In genomic region chr17:68108313-68109000, GRCh38 we compare ENCODE assay signal across 34 cellular contexts.
"Had no signal": no experiment of that assay in that cellular context is flagged by ENCODE, and none has a peak within 500 bp of the region (broad histone marks: within the 10 kb centered on the region; RNA-seq: fewer than 3 reads in every experiment).

No MANE protein-coding gene starts in this region.

- H3K27ac ChIP-seq: adrenal gland, body of pancreas, brain microvascular endothelial cell, breast epithelium, VCaP had no signal

- H3K27me3 Mint-ChIP-seq: activated B cell treated with CpG ODN at 0.5 μM for 24 hours; activated CD4-positive, alpha-beta memory T cell treated with anti-CD3 and anti-CD28 coated beads for 36 hours; activated CD4-positive, alpha-beta T cell treated with anti-CD3 and anti-CD28 coated beads, Interleukin-2, amount 10 ng/mL, durations not matched to agents 24 days and 14 days; activated CD8-positive, alpha-beta T cell treated with anti-CD3 and anti-CD28 coated beads for 36 hours; activated naive CD8-positive, alpha-beta T cell treated with anti-CD3 and anti-CD28 coated beads for 36 hours; activated T-helper 17 cell treated with anti-CD3 and anti-CD28 coated beads, Interleukin-2, amount 50 U/mL, for 72 hours had no signal

- H3K9me3 ChIP-seq: adrenal gland, body of pancreas, breast epithelium had no signal

- H3K36me3 ChIP-seq: brain microvascular endothelial cell, breast epithelium had no signal

- H3K27ac Mint-ChIP-seq: activated B cell treated with CpG ODN at 0.5 μM for 24 hours; activated CD4-positive, alpha-beta memory T cell treated with anti-CD3 and anti-CD28 coated beads for 36 hours; activated CD4-positive, alpha-beta T cell treated with anti-CD3 and anti-CD28 coated beads, Interleukin-2, amount 10 ng/mL, durations not matched to agents 24 days and 14 days; activated CD8-positive, alpha-beta T cell treated with anti-CD3 and anti-CD28 coated beads for 36 hours; activated naive CD4-positive, alpha-beta T cell treated with anti-CD3 and anti-CD28 coated beads for 36 hours; activated naive CD4-positive, alpha-beta T cell treated with anti-CD3 and anti-CD28 coated beads, Interleukin-2, amount 50 U/mL, for 72 hours; activated naive CD8-positive, alpha-beta T cell treated with anti-CD3 and anti-CD28 coated beads for 36 hours; activated T-cell treated with anti-CD3 and anti-CD28 coated beads, Interleukin-2, amount 50 U/mL, for 72 hours; activated T-helper 1 cell treated with anti-CD3 and anti-CD28 coated beads, Interleukin-12 subunit alpha, Interleukin-12 subunit beta, Interleukin-2, Interleukin-4 antibody, amounts not matched to agents 30 ng/mL and 10 ng/mL and 1 ng/mL, durations not matched to agents 14 hours and 24 hours and 36 hours; activated T-helper 17 cell treated with anti-CD3 and anti-CD28 coated beads, Interleukin-2, amount 50 U/mL, for 72 hours; T-helper 2 cell treated with Interferon-gamma antibody and Interleukin-4, amounts not matched to agents 5 μg/mL and 100 μg/mL, for 36 hours had no signal

- H3K4me3 Mint-ChIP-seq: activated B cell treated with CpG ODN at 0.5 μM for 24 hours; activated CD4-positive, alpha-beta memory T cell treated with anti-CD3 and anti-CD28 coated beads for 36 hours; activated CD4-positive, alpha-beta T cell treated with anti-CD3 and anti-CD28 coated beads, Interleukin-2, amount 10 ng/mL, durations not matched to agents 24 days and 14 days; activated CD8-positive, alpha-beta T cell treated with anti-CD3 and anti-CD28 coated beads for 36 hours; activated naive CD4-positive, alpha-beta T cell treated with anti-CD3 and anti-CD28 coated beads for 36 hours; activated naive CD8-positive, alpha-beta T cell treated with anti-CD3 and anti-CD28 coated beads for 36 hours; activated T-cell treated with anti-CD3 and anti-CD28 coated beads, Interleukin-2, amount 50 U/mL, for 4 hours; activated T-cell treated with anti-CD3 and anti-CD28 coated beads, Interleukin-2, amount 50 U/mL, for 72 hours; activated T-helper 1 cell treated with anti-CD3 and anti-CD28 coated beads, Interleukin-12 subunit alpha, Interleukin-12 subunit beta, Interleukin-2, Interleukin-4 antibody, amounts not matched to agents 30 ng/mL and 10 ng/mL and 1 ng/mL, durations not matched to agents 14 hours and 24 hours and 36 hours; activated T-helper 17 cell treated with anti-CD3 and anti-CD28 coated beads, Interleukin-2, amount 50 U/mL, for 72 hours; T-helper 2 cell treated with Interferon-gamma antibody and Interleukin-4, amounts not matched to agents 5 μg/mL and 100 μg/mL, for 36 hours had no signal

- ATAC-seq: activated CD8-positive, alpha-beta T cell treated with anti-CD3 and anti-CD28 coated beads for 36 hours; activated naive CD4-positive, alpha-beta T cell treated with anti-CD3 and anti-CD28 coated beads, Interleukin-2, amount 50 U/mL, for 72 hours; activated T-cell treated with anti-CD3 and anti-CD28 coated beads, Interleukin-2, amount 50 U/mL, for 4 hours; activated T-cell treated with anti-CD3 and anti-CD28 coated beads, Interleukin-2, amount 50 U/mL, for 72 hours; activated T-helper 17 cell treated with anti-CD3 and anti-CD28 coated beads, Interleukin-2, amount 50 U/mL, for 72 hours; body of pancreas had no signal

- H3K4me3 ChIP-seq: adrenal gland, body of pancreas, breast epithelium had no signal

- H3K9me3 Mint-ChIP-seq: activated B cell treated with CpG ODN at 0.5 μM for 24 hours; activated CD4-positive, alpha-beta memory T cell treated with anti-CD3 and anti-CD28 coated beads for 36 hours; activated T-cell treated with anti-CD3 and anti-CD28 coated beads, Interleukin-2, amount 50 U/mL, for 72 hours; activated T-helper 17 cell treated with anti-CD3 and anti-CD28 coated beads, Interleukin-2, amount 50 U/mL, for 72 hours had no signal

- FAIRE-seq: astrocyte, colon, TTC549 had no signal

- DNase-seq: activated B cell treated with CpG ODN at 0.5 μM for 24 hours; activated CD4-positive, alpha-beta memory T cell treated with anti-CD3 and anti-CD28 coated beads for 36 hours; activated CD4-positive, alpha-beta T cell treated with anti-CD3 and anti-CD28 coated beads for 4 hours; activated CD4-positive, alpha-beta T cell treated with anti-CD3 and anti-CD28 coated beads, Interleukin-2, amount 10 ng/mL, durations not matched to agents 24 days and 14 days; activated CD4-positive, CD25-positive, alpha-beta regulatory T cell treated with anti-CD3 and anti-CD28 coated beads, Interleukin-2, amount 50 U/mL, for 72 hours; activated CD8-positive, alpha-beta memory T cell treated with anti-CD3 and anti-CD28 coated beads, Interleukin-2, amount 50 U/mL, for 4 hours; activated CD8-positive, alpha-beta T cell treated with anti-CD3 and anti-CD28 coated beads for 36 hours; activated effector memory CD4-positive, alpha-beta T cell treated with anti-CD3 and anti-CD28 coated beads, Interleukin-2, amount 50 U/mL, for 16 hours; activated gamma-delta T cell treated with Interleukin-2 at 50 U/mL for 16 hours; activated naive CD4-positive, alpha-beta T cell; activated naive CD4-positive, alpha-beta T cell treated with anti-CD3 and anti-CD28 coated beads for 36 hours; activated naive CD4-positive, alpha-beta T cell treated with anti-CD3 and anti-CD28 coated beads, Interleukin-2, amount 50 U/mL, for 16 hours; activated naive CD8-positive, alpha-beta T cell treated with anti-CD3 and anti-CD28 coated beads for 36 hours; activated T-cell treated with anti-CD3 and anti-CD28 coated beads for 4 hours; activated T-cell treated with anti-CD3 and anti-CD28 coated beads, Interleukin-2, amount 50 U/mL, for 1 hour; activated T-cell treated with anti-CD3 and anti-CD28 coated beads, Interleukin-2, amount 50 U/mL, for 4 hours; activated T-cell treated with anti-CD3 and anti-CD28 coated beads, Interleukin-2, amount 50 U/mL, for 72 hours; adrenal gland; amniotic stem cell; aorta; body of pancreas; brain microvascular endothelial cell; central memory CD4-positive, alpha-beta T cell; T-helper 2 cell; T-helper 9 cell had no signal

- H3K27me3 ChIP-seq: adrenal gland, body of pancreas, brain microvascular endothelial cell, breast epithelium had no signal
